In the genomic region with DNA sequence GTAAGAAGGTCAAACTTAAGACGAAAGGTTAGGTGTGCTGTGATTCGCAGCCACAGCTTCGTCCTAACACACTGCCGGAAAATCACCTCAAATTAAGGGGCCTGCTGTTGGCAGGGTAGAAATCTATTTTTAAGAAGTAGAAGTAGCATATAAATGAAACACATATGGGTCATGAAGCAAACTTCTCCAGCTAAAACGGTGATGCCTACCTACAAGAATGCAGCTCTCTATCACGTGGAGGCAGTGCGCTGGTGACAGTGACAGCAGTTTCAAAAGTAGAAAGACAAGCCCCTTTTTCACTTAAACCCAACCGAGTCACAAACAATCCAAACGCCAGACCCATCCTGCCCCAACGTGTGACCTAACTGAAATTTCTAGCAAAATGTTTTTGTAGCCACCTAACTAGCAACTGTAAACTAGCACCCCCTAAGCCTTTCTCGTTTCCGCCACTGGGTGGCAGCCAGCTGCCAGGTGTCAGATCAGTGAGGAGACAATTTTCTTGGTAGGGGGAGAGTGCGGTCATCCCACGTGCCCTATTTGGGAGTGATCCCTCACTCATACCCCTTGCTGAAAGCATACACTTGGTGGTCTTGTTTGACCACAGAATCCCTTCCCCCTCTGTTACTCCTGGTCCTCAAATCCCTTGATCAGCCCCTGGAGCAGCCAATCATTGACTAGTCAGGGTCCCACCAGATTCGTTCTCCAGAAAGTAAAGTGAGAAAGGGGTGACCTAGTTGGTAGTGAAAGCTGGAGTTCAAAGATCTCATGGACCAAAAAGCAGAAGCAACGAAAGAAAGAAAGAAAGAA, we compare ENCODE assay signal across 8 cellular contexts.
DNase-seq lines count a peak whose midpoint lies in the region; ATAC-seq and TF ChIP-seq lines count a peak whose summit lies in the region.

No MANE protein-coding gene starts in this region.

- H3K79me1 ChIP-seq in mesendoderm (ENCODE audit: low read length), result no peaks in the 10 kb centered on the region

- H2AK5ac ChIP-seq in mesendoderm (ENCODE audit: low read length), result no peak overlapping the region

- POLR2A ChIA-PET in activated CD4-positive, alpha-beta memory T cell treated with anti-CD3 and anti-CD28 coated beads for 36 hours (lab: Charles Lee), result no interaction called here

- no CpG with 5 or more reads among the region's 16 CpGs for WGBS in mesendoderm (ENCODE audit: extremely low coverage, insufficient coverage, low lambda C conversion rate)

- H4K8ac ChIP-seq in mesendoderm (ENCODE audit: low read depth, low read length), result no peak overlapping the region

- no peak for TF ChIP-seq POLR2A in GM18505 (IDR thresholded peaks at IDR 0.05; ENCODE audit: borderline replicate concordance, extremely low read depth, insufficient read depth, insufficient read length)

- no peaks in the 10 kb centered on the region for H3K9me3 Mint-ChIP-seq in activated CD4-positive, alpha-beta memory T cell treated with anti-CD3 and anti-CD28 coated beads for 36 hours

- H3K18ac ChIP-seq in mesendoderm (ENCODE audit: low read length), result no peak overlapping the region

- H3K4ac ChIP-seq in mesendoderm (ENCODE audit: low read depth, low read length), result no peak overlapping the region

- no peak overlapping the region for H3K4me2 ChIP-seq in mesendoderm (ENCODE audit: low read length)

- intact Hi-C loops in activated CD4-positive, alpha-beta memory T cell treated with anti-CD3 and anti-CD28 coated beads for 36 hours (cut with micrococcal nuclease), result loop anchor here (1.0 to 10.0 kb wide), 3 partner anchors 139 to 630 kb away; no protein-coding TSS in a partner anchor

- H3K9ac ChIP-seq in mesendoderm (ENCODE audit: low read length), result no peak overlapping the region

- no peak overlapping the region for H3K27ac Mint-ChIP-seq in activated CD4-positive, alpha-beta memory T cell treated with anti-CD3 and anti-CD28 coated beads for 36 hours

- no peaks in the 10 kb centered on the region for H3K36me3 Mint-ChIP-seq in activated CD4-positive, alpha-beta memory T cell treated with anti-CD3 and anti-CD28 coated beads for 36 hours

- no peak overlapping the region for H3K4me3 Mint-ChIP-seq in activated CD4-positive, alpha-beta memory T cell treated with anti-CD3 and anti-CD28 coated beads for 36 hours

- no peak overlapping the region for H3K27ac ChIP-seq in mesendoderm (ENCODE audit: low read depth, low read length)

- no peaks in the 10 kb centered on the region for H3K36me3 ChIP-seq in mesendoderm (ENCODE audit: control insufficient read depth, insufficient read depth, low read length)

- no peak overlapping the region for H3K4me3 ChIP-seq in mesendoderm (ENCODE audit: low read length)

- DNase-seq in ELF-1 (ENCODE audit: low read depth, low spot score) (peak; percentile 82), NCI-H2227 treated with DMSO at 0.1 percent for 48 hours (lab: John Stamatoyannopoulos, UW) (peak; percentile 34), epidermal melanocyte (ENCODE audit: insufficient read length, low spot score) (peak; percentile 54), mesendoderm (peak; percentile 81)
- DNase-seq in activated CD4-positive, alpha-beta memory T cell treated with anti-CD3 and anti-CD28 coated beads for 36 hours, result peak; percentile 69
- DNase-seq in stimulated activated CD8-positive, alpha-beta memory T cell treated with anti-CD3 and anti-CD28 coated beads, Interleukin-7, amount 100 ng/mL, for 48 hours (ENCODE audit: extremely low read depth in 1 of 2, low read depth in 1 of 2), result peak; percentile 10 to 11

- H3K23ac ChIP-seq in mesendoderm (ENCODE audit: low read length), result no peak overlapping the region

- ATAC-seq in HG02798 (IDR thresholded peaks at IDR 0.05; ENCODE audit: poor library complexity, unreplicated experiment) (peak; percentile 76), GM18505 (IDR thresholded peaks at IDR 0.05; ENCODE audit: unreplicated experiment) (no peak)

- no peak overlapping the region for H2BK120ac ChIP-seq in mesendoderm (ENCODE audit: low read depth, low read length)

- H3K27me3 Mint-ChIP-seq in activated CD4-positive, alpha-beta memory T cell treated with anti-CD3 and anti-CD28 coated beads for 36 hours, result peaks cover 15% of the 10 kb centered on the region

- H3K56ac ChIP-seq in mesendoderm (ENCODE audit: low read length), result no peak overlapping the region

- CTCF ChIA-PET in activated CD4-positive, alpha-beta memory T cell treated with anti-CD3 and anti-CD28 coated beads for 36 hours (lab: Charles Lee), result interaction anchor here (0.7 to 6.5 kb wide), 7 partner anchors 44 to 631 kb away, joined by 3 to 107 read pairs (median 5); no protein-coding TSS in a partner anchor

- no peaks in the 10 kb centered on the region for H3K4me1 Mint-ChIP-seq in activated CD4-positive, alpha-beta memory T cell treated with anti-CD3 and anti-CD28 coated beads for 36 hours (ENCODE audit: low read depth)

- H3K4me1 ChIP-seq in mesendoderm (ENCODE audit: control insufficient read depth, low read depth, low read length), result no peaks in the 10 kb centered on the region

- no peak overlapping the region for H2BK15ac ChIP-seq in mesendoderm (replicated peaks; ENCODE audit: low read depth)

- no peaks in the 10 kb centered on the region for H3K79me2 ChIP-seq in mesendoderm (ENCODE audit: control insufficient read depth, insufficient read depth, low read length)

- H4K5ac ChIP-seq in mesendoderm (ENCODE audit: low read length), result no peak overlapping the region

- no peak overlapping the region for H2BK5ac ChIP-seq in mesendoderm (ENCODE audit: low read length)

- H3K27me3 ChIP-seq in mesendoderm (ENCODE audit: insufficient read depth, low read length, poor library complexity), result no peaks in the 10 kb centered on the region

Comparison
In these comparisons a context has a peak if more than half of its experiments do, and no peak if none do; other contexts are left out.
1. DNase-seq: peak in every context shown above with its lines; median percentile 82 in ELF-1; 81 in mesendoderm; 69 in activated CD4-positive, alpha-beta memory T cell treated with anti-CD3 and anti-CD28 coated beads for 36 hours; 54 in epidermal melanocyte; 34 in NCI-H2227 treated with DMSO at 0.1 percent for 48 hours; 10 in stimulated activated CD8-positive, alpha-beta memory T cell treated with anti-CD3 and anti-CD28 coated beads, Interleukin-7, amount 100 ng/mL, for 48 hours.